19 cellular contexts compared by ENCODE assay signal in genomic region chr3:12409625-12410596, GRCh38.
"Had no signal": no experiment of that assay in that cellular context is flagged by ENCODE, and none has a peak within 500 bp of the region (broad histone marks: within the 10 kb centered on the region; RNA-seq: fewer than 3 reads in every experiment).

No MANE protein-coding gene starts in this region.

- H3K9me3 ChIP-seq: ascending aorta, breast epithelium, right atrium auricular region had no signal

- H3K4me3 ChIP-seq: ascending aorta, breast epithelium, right atrium auricular region, skin epidermis had no signal

- ATAC-seq: activated T-helper 17 cell treated with anti-CD3 and anti-CD28 coated beads, Interleukin-2, amount 50 U/mL, for 72 hours; left cardiac atrium; natural killer cell treated with Interleukin-12 subunit alpha and Interleukin-12 subunit beta and Interleukin-15 and Interleukin-18, amount 100 ng/mL, for 72 hours; T-helper 17 cell had no signal

- H3K27me3 ChIP-seq: ascending aorta, breast epithelium, right atrium auricular region had no signal

- H3K27ac ChIP-seq: ascending aorta, breast epithelium, epithelial cell of prostate, right atrium auricular region, skin epidermis had no signal

- DNase-seq: activated CD4-positive, alpha-beta T cell treated with anti-CD3 and anti-CD28 coated beads, Interleukin-2, amount 50 U/mL, for 4 hours; activated CD4-positive, CD25-positive, alpha-beta regulatory T cell treated with anti-CD3 and anti-CD28 coated beads, Interleukin-2, amount 50 U/mL, for 72 hours; activated naive CD4-positive, alpha-beta T cell treated with Interleukin-2 at 50 U/mL for 16 hours; cerebellar nuclear complex; dermis blood vessel endothelial cell; head of caudate nucleus; left cardiac atrium; stimulated activated CD4-positive, alpha-beta T cell treated with anti-CD3 and anti-CD28 coated beads, Interleukin-4, amount 100 ng/mL, for 24 hours; stimulated activated naive CD4-positive, alpha-beta T cell; T-helper 17 cell; trophoblast cell had no signal

- FAIRE-seq: frontal cortex had no signal

- H3K4me1 ChIP-seq: ascending aorta, breast epithelium, right atrium auricular region had no signal

- H3K36me3 ChIP-seq: ascending aorta, breast epithelium, right atrium auricular region had no signal

- H3K9me3 Mint-ChIP-seq: activated T-helper 17 cell treated with anti-CD3 and anti-CD28 coated beads, Interleukin-2, amount 50 U/mL, for 72 hours; natural killer cell treated with Interleukin-12 subunit alpha and Interleukin-12 subunit beta and Interleukin-15 and Interleukin-18, amount 100 ng/mL, for 72 hours had no signal

- H3K27me3 Mint-ChIP-seq: T-helper 17 cell had no signal

- H3K27ac Mint-ChIP-seq: activated T-helper 17 cell treated with anti-CD3 and anti-CD28 coated beads, Interleukin-2, amount 50 U/mL, for 72 hours; natural killer cell treated with Interleukin-12 subunit alpha and Interleukin-12 subunit beta and Interleukin-15 and Interleukin-18, amount 100 ng/mL, for 72 hours; T-helper 17 cell had no signal

- H3K36me3 Mint-ChIP-seq: natural killer cell treated with Interleukin-12 subunit alpha and Interleukin-12 subunit beta and Interleukin-15 and Interleukin-18, amount 100 ng/mL, for 72 hours had no signal

- H3K4me3 Mint-ChIP-seq: activated T-helper 17 cell treated with anti-CD3 and anti-CD28 coated beads, Interleukin-2, amount 50 U/mL, for 72 hours; natural killer cell treated with Interleukin-12 subunit alpha and Interleukin-12 subunit beta and Interleukin-15 and Interleukin-18, amount 100 ng/mL, for 72 hours; T-helper 17 cell had no signal
